8 cellular contexts compared by ENCODE assay signal in the genomic region with DNA sequence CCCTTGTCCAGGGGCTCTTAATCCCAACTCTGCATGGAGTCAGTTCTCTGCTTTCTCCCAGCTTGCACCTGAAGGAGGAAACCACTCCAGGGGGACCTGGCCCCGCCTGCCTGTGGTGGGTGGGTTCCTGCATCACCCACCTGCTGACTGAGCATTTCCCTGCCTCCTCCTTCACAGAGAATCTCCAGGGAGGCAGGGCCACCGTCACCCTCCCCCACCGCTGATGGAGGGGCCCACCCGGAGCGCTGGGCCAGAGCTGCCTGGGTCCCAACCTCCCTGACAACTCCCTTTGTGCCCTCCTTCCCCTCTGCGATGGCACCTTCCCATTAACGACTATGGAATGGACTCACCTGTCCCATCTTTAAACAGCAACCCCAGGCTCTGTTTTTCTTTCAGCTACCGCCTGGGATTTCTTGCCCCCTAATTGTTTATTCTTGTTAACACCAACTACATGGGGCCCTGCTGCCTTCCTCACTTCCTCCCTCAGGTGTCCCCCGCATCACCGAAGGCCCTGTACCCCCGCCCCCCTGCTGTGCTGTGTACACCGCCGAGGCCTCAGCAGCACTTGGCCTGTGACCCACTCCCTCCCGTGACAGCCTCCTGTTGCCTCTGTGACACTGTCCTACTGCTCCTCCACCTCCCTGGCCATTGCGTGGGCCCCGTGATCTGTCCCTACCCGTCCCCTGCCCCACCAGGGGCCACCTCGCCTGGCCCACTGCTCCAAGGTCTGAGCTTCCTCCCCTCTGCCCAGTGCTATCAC. TPM values are rescaled to one million over a fixed set of nuclear protein-coding genes. Genes with fewer than 3 reads are reported as not detected.
A peak's percentile ranks its signal among the peaks of the same experiment; 100 is the strongest.
DNase-seq lines count a peak whose midpoint lies in the region; ATAC-seq and TF ChIP-seq lines count a peak whose summit lies in the region.

No MANE protein-coding gene starts in this region.

- in situ Hi-C loops in GM18951 (cut with MboI; ENCODE audit: low sequenced_read_pairs, unreplicated experiment) = no loop called here

- H3K27ac ChIP-seq in esophagus (ENCODE audit: low read depth in 2 of 2, low read length in 1 of 2) = no peak overlapping the region

- 17 to 18% methylated on average over 18 of the region's 18 CpGs for WGBS in esophagus, 2 donors

- H3K36me3 Mint-ChIP-seq in progenitor cell of endocrine pancreas (ENCODE audit: insufficient read depth) = peaks cover 3% of the 10 kb centered on the region

- H3K36me3 ChIP-seq in NT2/D1 (ENCODE audit: insufficient read depth, insufficient read length, low read length) = peaks cover 74% of the 10 kb centered on the region
- H3K36me3 ChIP-seq in esophagus (ENCODE audit: control insufficient read depth in 2 of 2, insufficient read depth in 2 of 2, low read length in 1 of 2) = peaks cover 0 to 13% of the 10 kb centered on the region in 2 donors

- TF ChIP-seq CTCF in progenitor cell of endocrine pancreas (IDR thresholded peaks at IDR 0.05; ENCODE audit: unreplicated experiment) = no peak

- no peaks in the 10 kb centered on the region for H3K27me3 Mint-ChIP-seq in progenitor cell of endocrine pancreas

- no peaks in the 10 kb centered on the region for H3K9me3 ChIP-seq in NT2/D1 (ENCODE audit: insufficient read depth, low read length)
- H3K9me3 ChIP-seq in esophagus (ENCODE audit: control insufficient read depth in 2 of 2, insufficient read depth in 1 of 2, low read depth in 1 of 2, low read length in 1 of 2) = no peaks in the 10 kb centered on the region

- H3K27me3 ChIP-seq in NT2/D1 (ENCODE audit: insufficient read depth, insufficient read length) (no peaks in the 10 kb centered on the region), esophagus (ENCODE audit: control insufficient read depth in 1 of 2, insufficient read depth in 2 of 2, low read length in 2 of 2) (no peaks in the 10 kb centered on the region)

- H3K4me3 ChIP-seq in NT2/D1 (ENCODE audit: insufficient read length, low read depth) = peak overlapping the region; percentile 72
- H3K4me3 ChIP-seq in esophagus (ENCODE audit: low read depth in 1 of 2, low read length in 2 of 2) = peak overlapping the region; percentile 52 to 56

- ATAC-seq in HG02852 (IDR thresholded peaks at IDR 0.05; ENCODE audit: unreplicated experiment) = no peak

- H3K9me3 Mint-ChIP-seq in progenitor cell of endocrine pancreas (ENCODE audit: low read depth) = no peaks in the 10 kb centered on the region

- peak; percentile 6 for TF ChIP-seq POLR2A in GM18951 (IDR thresholded peaks at IDR 0.05; ENCODE audit: extremely low read depth, insufficient read depth, insufficient read length)

- H3K4me3 Mint-ChIP-seq in progenitor cell of endocrine pancreas (ENCODE audit: low read depth) = peak overlapping the region; percentile 75

- H3K27ac Mint-ChIP-seq in progenitor cell of endocrine pancreas = peak overlapping the region; percentile 82

- peaks cover 6% of the 10 kb centered on the region for H3K4me1 Mint-ChIP-seq in progenitor cell of endocrine pancreas (ENCODE audit: low read depth)

- H3K4me1 ChIP-seq in NT2/D1 (ENCODE audit: insufficient read depth, insufficient read length) (peaks cover 38% of the 10 kb centered on the region), esophagus (ENCODE audit: control insufficient read depth in 2 of 2, insufficient read depth in 2 of 2, low read length in 1 of 2) (peaks cover 7% of the 10 kb centered on the region in 2 donors)

- peak overlapping the region; percentile 73 for H3K9ac ChIP-seq in NT2/D1 (ENCODE audit: insufficient read length, low read depth)

- DNase-seq in NT2/D1 (ENCODE audit: low read depth, low spot score) (no peak), progenitor cell of endocrine pancreas (ENCODE audit: low spot score, unreplicated experiment) (no peak), NCI-H2029 treated with DMSO at 0.1 percent for 48 hours (lab: John Stamatoyannopoulos, UW) (no peak), midbrain (lab: John Stamatoyannopoulos, UW) (no peak), NCI-H2196 (lab: John Stamatoyannopoulos, UW; ENCODE audit: unreplicated experiment) (no peak)

RNA-seq across cellular contexts. Expression of gene TEDC2, which starts 0.8 kb away (rescaled TPM):
- 1 to 10 TPM; 3.7 to 6.0 TPM for polyA plus RNA-seq in esophagus
- 27.4 and 32.2 TPM in 2 replicates for total RNA-seq in progenitor cell of endocrine pancreas

RNA-seq across cellular contexts. Expression of gene NTN3, which starts 12.0 kb away (rescaled TPM):
- under 1 TPM in 1 of 2 donors, not detected in 1; 0.06 TPM for polyA plus RNA-seq in esophagus
- 2.4 and 2.5 TPM in 2 replicates for total RNA-seq in progenitor cell of endocrine pancreas

RNA-seq across cellular contexts. Expression of gene TBC1D24, which starts 15.9 kb away (rescaled TPM):
- polyA plus RNA-seq in esophagus = 1 to 10 TPM; 1.3 to 2.8 TPM
- 23.3 and 23.8 TPM in 2 replicates for total RNA-seq in progenitor cell of endocrine pancreas

RNA-seq across cellular contexts. Expression of gene CCNF, which starts 29.8 kb away (rescaled TPM):
- 1 to 10 TPM; 4.2 to 4.6 TPM for polyA plus RNA-seq in esophagus
- total RNA-seq in progenitor cell of endocrine pancreas = 26.5 and 27.8 TPM in 2 replicates

RNA-seq across cellular contexts. Expression of gene ATP6V0C, which starts 54.7 kb away (rescaled TPM):
- polyA plus RNA-seq in esophagus = 100 to 1,000 TPM; 196 to 214 TPM
- total RNA-seq in progenitor cell of endocrine pancreas = 158 and 169 TPM in 2 replicates
